In genomic region chr19:44643605-44644390, GRCh38 we compare ENCODE assay signal across 1 cellular context.
TF ChIP-seq lines count a peak whose summit lies in the region.

PVR (plus strand) TSS chr19:44643910; CDS start chr19:44644097, 187 bp downstream.

TF ChIP-seq in HepG2, 621 proteins besides CTCF, POLR2A, EP300 and RAD21 (continued from another document and continues in another):
- TF ChIP-seq ZNF768 (CRISPR knock-in tag; IDR thresholded peaks at IDR 0.05) (no peak), ZUFSP (CRISPR knock-in tag; IDR thresholded peaks at IDR 0.05; ENCODE audit: borderline replicate concordance) (no peak), TBL1XR1 (IDR thresholded peaks at IDR 0.05; ENCODE audit: borderline replicate concordance, low read length, partially characterized antibody) (no peak), KLF15 (CRISPR knock-in tag; IDR thresholded peaks at IDR 0.05; ENCODE audit: borderline replicate concordance) (no peak), GATAD2A (CRISPR knock-in tag; IDR thresholded peaks at IDR 0.05) (no peak), DBP (CRISPR knock-in tag; IDR thresholded peaks at IDR 0.05; ENCODE audit: not compliant biosample characterization) (no peak), KAT8 (CRISPR knock-in tag; IDR thresholded peaks at IDR 0.05) (peak; percentile 34; the same call in 1 of the 2 replicates), ZNF362 (CRISPR knock-in tag; IDR thresholded peaks at IDR 0.05; ENCODE audit: borderline replicate concordance) (no peak), PBX2 (CRISPR knock-in tag; IDR thresholded peaks at IDR 0.05) (no peak), ZNF367 (CRISPR knock-in tag; IDR thresholded peaks at IDR 0.05; ENCODE audit: borderline replicate concordance) (no peak), JDP2 (CRISPR knock-in tag; IDR thresholded peaks at IDR 0.05; ENCODE audit: borderline replicate concordance) (no peak), DMTF1 (CRISPR knock-in tag; IDR thresholded peaks at IDR 0.05) (no peak), ZFP41 (CRISPR knock-in tag; IDR thresholded peaks at IDR 0.05; ENCODE audit: borderline replicate concordance) (no peak), ZBTB37 (CRISPR knock-in tag; IDR thresholded peaks at IDR 0.05) (no peak), ZFP82 (CRISPR knock-in tag; IDR thresholded peaks at IDR 0.05; ENCODE audit: borderline replicate concordance) (peak; percentile 82; the same call in 1 of the 2 replicates), FOXK1 (CRISPR knock-in tag; IDR thresholded peaks at IDR 0.05; ENCODE audit: borderline replicate concordance, low read depth) (no peak), ZKSCAN5 (CRISPR knock-in tag; IDR thresholded peaks at IDR 0.05) (0 out of 2 replicates have a peak, but pooled peaks have one; percentile 15), ZNF512 (CRISPR knock-in tag; IDR thresholded peaks at IDR 0.05) (no peak), JUN (CRISPR knock-in tag; IDR thresholded peaks at IDR 0.05) (0 out of 2 replicates have a peak, but pooled peaks have one; percentile 32), SMAD9 (CRISPR knock-in tag; IDR thresholded peaks at IDR 0.05) (no peak), LRRFIP1 (CRISPR knock-in tag; conservative IDR thresholded peaks at IDR 0.05) (no peak), ZNF691 (CRISPR knock-in tag; IDR thresholded peaks at IDR 0.05; ENCODE audit: borderline replicate concordance, low read depth) (no peak), GABPA (IDR thresholded peaks at IDR 0.05; ENCODE audit: low read depth, low read length) (no peak), GABPA (CRISPR knock-in tag; IDR thresholded peaks at IDR 0.05; ENCODE audit: low read depth) (no peak), ZNF597 (CRISPR knock-in tag; IDR thresholded peaks at IDR 0.05) (no peak), AHDC1 (CRISPR knock-in tag; IDR thresholded peaks at IDR 0.05; ENCODE audit: borderline replicate concordance) (no peak), MED13 (CRISPR knock-in tag; IDR thresholded peaks at IDR 0.05) (no peak), ELK4 (CRISPR knock-in tag; IDR thresholded peaks at IDR 0.05; ENCODE audit: borderline replicate concordance) (no peak)
